ENCODE assay signal across 1 cellular context in the genomic region with DNA sequence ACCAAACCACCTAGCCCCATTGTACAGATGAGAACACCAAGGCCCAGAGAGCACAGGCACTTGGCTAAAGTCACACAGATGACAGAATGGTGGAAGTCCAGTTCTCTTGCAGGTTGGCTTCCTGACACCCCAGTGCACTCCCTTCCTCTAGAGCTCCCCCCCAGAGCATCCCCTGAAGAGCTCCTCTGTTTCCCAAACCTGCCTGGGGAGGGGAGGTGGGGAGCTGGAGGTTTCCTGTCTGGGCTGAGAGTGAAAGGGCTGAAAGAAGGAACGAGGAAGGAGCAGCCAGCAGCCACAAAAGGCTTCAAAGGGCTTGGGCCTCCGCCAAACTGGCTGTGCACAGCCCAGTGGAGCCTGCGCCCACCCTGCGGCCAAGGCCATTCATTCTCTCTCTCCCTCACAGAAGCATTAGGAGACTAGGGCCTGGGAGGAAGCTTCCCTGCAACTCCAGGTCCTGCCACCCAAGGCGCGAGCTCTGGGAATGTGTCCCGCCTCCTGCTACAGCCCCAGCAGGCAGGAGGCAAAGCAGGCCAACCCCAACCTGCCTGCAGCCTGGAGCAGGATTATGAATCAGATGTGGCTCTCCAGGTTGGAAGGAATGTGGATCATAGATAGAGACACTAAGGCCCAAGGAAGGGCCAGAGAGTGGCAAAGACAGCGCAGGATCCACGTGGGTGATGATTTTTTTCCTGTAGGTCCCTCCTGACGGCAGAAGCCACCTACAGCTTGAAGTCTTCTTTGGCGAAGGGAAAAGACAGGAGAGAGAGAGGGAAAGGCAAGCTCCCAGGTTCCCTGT.
TF ChIP-seq lines count a peak whose summit lies in the region.

No MANE protein-coding gene starts in this region.

TF ChIP-seq in liver, 16 proteins besides CTCF, POLR2A, EP300 and RAD21 (continued from another document):
- TF ChIP-seq, protein P1, sequence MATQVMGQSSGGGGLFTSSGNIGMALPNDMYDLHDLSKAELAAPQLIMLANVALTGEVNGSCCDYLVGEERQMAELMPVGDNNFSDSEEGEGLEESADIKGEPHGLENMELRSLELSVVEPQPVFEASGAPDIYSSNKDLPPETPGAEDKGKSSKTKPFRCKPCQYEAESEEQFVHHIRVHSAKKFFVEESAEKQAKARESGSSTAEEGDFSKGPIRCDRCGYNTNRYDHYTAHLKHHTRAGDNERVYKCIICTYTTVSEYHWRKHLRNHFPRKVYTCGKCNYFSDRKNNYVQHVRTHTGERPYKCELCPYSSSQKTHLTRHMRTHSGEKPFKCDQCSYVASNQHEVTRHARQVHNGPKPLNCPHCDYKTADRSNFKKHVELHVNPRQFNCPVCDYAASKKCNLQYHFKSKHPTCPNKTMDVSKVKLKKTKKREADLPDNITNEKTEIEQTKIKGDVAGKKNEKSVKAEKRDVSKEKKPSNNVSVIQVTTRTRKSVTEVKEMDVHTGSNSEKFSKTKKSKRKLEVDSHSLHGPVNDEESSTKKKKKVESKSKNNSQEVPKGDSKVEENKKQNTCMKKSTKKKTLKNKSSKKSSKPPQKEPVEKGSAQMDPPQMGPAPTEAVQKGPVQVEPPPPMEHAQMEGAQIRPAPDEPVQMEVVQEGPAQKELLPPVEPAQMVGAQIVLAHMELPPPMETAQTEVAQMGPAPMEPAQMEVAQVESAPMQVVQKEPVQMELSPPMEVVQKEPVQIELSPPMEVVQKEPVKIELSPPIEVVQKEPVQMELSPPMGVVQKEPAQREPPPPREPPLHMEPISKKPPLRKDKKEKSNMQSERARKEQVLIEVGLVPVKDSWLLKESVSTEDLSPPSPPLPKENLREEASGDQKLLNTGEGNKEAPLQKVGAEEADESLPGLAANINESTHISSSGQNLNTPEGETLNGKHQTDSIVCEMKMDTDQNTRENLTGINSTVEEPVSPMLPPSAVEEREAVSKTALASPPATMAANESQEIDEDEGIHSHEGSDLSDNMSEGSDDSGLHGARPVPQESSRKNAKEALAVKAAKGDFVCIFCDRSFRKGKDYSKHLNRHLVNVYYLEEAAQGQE (IDR thresholded peaks at IDR 0.05) = no peak
TF ChIP-seq in liver: peak in this region for 0.
